In the genomic region with DNA sequence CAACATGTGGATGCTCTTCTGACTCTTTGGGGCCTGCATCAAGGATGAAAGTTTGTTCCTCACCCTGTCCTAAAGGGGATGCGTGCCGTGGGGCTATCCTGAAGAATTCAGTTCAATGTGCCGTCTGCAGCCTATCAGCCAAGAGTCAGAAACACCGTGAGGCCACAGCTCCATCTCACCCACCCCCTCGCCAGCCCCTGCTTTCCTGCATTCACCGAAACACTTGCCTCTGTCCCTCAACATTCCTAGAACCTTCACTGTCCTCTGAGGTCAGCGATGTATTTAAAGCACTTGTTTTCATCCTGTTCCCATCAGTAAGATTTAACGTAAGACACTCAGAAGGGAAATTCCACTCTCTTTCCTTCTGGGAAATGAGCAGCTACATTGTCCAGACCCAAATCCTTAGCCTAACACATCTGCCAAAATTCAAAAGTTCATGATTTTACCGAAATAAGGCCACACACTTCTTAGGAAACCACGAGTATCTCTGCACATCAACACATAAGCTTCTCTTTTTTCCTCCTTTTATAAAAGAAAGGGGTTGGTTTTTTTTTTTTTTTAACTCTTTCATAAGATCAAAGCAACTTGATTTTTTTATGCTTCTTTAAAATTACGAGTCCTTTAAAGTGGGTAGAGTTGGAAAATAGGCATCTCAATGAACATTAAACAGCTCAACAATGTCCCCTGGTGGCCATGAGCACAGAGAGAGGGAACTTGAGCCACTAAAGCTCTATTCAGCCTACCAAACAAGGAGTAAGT, we compare ENCODE assay signal across 7 cellular contexts.
DNase-seq lines count a peak whose midpoint lies in the region; ATAC-seq and TF ChIP-seq lines count a peak whose summit lies in the region.

No MANE protein-coding gene starts in this region.

- POLR2A ChIA-PET in RWPE1 (lab: Yijun Ruan, JAX; ENCODE audit: low non-redundant PET) = no interaction called here

- H3K9me3 ChIP-seq in gastroesophageal sphincter (no peaks in the 10 kb centered on the region), parathyroid adenoma (ENCODE audit: control insufficient read depth, low read length) (no peaks in the 10 kb centered on the region), tibial nerve (no peaks in the 10 kb centered on the region)

- H3K4me1 ChIP-seq in gastroesophageal sphincter (peaks cover 0 to 39% (median 16%) of the 10 kb centered on the region in 3 donors), parathyroid adenoma (no peaks in the 10 kb centered on the region), tibial nerve (peaks cover 0 to 44% (median 24%) of the 10 kb centered on the region in 4 donors)

- CTCF ChIA-PET in RWPE1 (lab: Yijun Ruan, JAX) = interaction anchor here (0.5 to 2.8 kb wide), 57 partner anchors 9 to 476 kb away, joined by 3 to 69 read pairs (median 4); a partner anchor contains a TSS

- ATAC-seq in gastroesophageal sphincter = peak; percentile 75

- H3K27ac ChIP-seq in RWPE1 (peak overlapping the region; percentile 7; the same call in 1 of the 2 replicates), gastroesophageal sphincter (peak overlapping the region; percentile 7 to 80 (median 78)), parathyroid adenoma (peak overlapping the region; percentile 77), tibial nerve (peak overlapping the region; percentile 24 to 76 (median 52))

- TF ChIP-seq CTCF in GM12801 (IDR thresholded peaks at IDR 0.05; ENCODE audit: extremely low read depth, insufficient read length) = peak; percentile 11
- TF ChIP-seq CTCF in RWPE1 (conservative IDR thresholded peaks at IDR 0.05; ENCODE audit: low read depth) = peak; percentile 100
- peak; percentile 87 to 98 (median 92) for TF ChIP-seq CTCF in gastroesophageal sphincter (IDR thresholded peaks at IDR 0.05)
- TF ChIP-seq CTCF in parathyroid adenoma (IDR thresholded peaks at IDR 0.05) = peak; percentile 77
- peak; percentile 72 to 92 (median 89) for TF ChIP-seq CTCF in tibial nerve (IDR thresholded peaks at IDR 0.05)

- peak; percentile 94 for DNase-seq in HS-27A (ENCODE audit: low read depth)
- DNase-seq in RWPE1 (ENCODE audit: low spot score) = peak; percentile 78
- peak; percentile 86 for DNase-seq in activated effector memory CD4-positive, alpha-beta T cell treated with anti-CD3 and anti-CD28 coated beads, Interleukin-2, amount 50 U/mL, for 16 hours
- DNase-seq in tibial nerve (ENCODE audit: low spot score in 2 of 2) = peak; percentile 54 to 87

- no peak for TF ChIP-seq POLR2A in gastroesophageal sphincter (IDR thresholded peaks at IDR 0.05)
- peak in 1 of 2 donors; percentile 6 for TF ChIP-seq POLR2A in tibial nerve (IDR thresholded peaks at IDR 0.05)

- no peak overlapping the region for H3K4me3 ChIP-seq in gastroesophageal sphincter
- H3K4me3 ChIP-seq in parathyroid adenoma (ENCODE audit: low read depth, low read length) = no peak overlapping the region
- H3K4me3 ChIP-seq in tibial nerve = no peak overlapping the region

- H3K9ac ChIP-seq in parathyroid adenoma = no peak overlapping the region

- H3K27me3 ChIP-seq in gastroesophageal sphincter (no peaks in the 10 kb centered on the region), parathyroid adenoma (ENCODE audit: control insufficient read depth, insufficient read depth, low read length) (no peaks in the 10 kb centered on the region), tibial nerve (no peaks in the 10 kb centered on the region)

- no peaks in the 10 kb centered on the region for H3K79me2 ChIP-seq in parathyroid adenoma

- H2AFZ ChIP-seq in parathyroid adenoma = no peak overlapping the region

- no peak overlapping the region for H3K4me2 ChIP-seq in parathyroid adenoma (ENCODE audit: low read length)

- no peaks in the 10 kb centered on the region for H3K36me3 ChIP-seq in gastroesophageal sphincter
- H3K36me3 ChIP-seq in parathyroid adenoma (ENCODE audit: control insufficient read depth, insufficient read depth, low read length) = no peaks in the 10 kb centered on the region
- no peaks in the 10 kb centered on the region for H3K36me3 ChIP-seq in tibial nerve

- 16 to 23% methylated on average over 11 of the region's 11 CpGs for WGBS in gastroesophageal sphincter (ENCODE audit: low coverage in 1 of 2), 2 donors
- 33 to 38% methylated on average over 11 of the region's 11 CpGs for WGBS in tibial nerve, 2 donors

- TF ChIP-seq EP300 in gastroesophageal sphincter (IDR thresholded peaks at IDR 0.05) (no peak), tibial nerve (IDR thresholded peaks at IDR 0.05) (peak; percentile 69 to 84)

Comparison
In these comparisons a context has a peak if more than half of its experiments do, and no peak if none do; other contexts are left out.
1. CTCF ChIP-seq: peak in every context shown above with its lines; median percentile 100 in RWPE1; 92 in gastroesophageal sphincter; 89 in tibial nerve; 77 in parathyroid adenoma; 11 in GM12801.
2. H3K27ac ChIP-seq: peak in every context shown above with its lines; median percentile 78 in gastroesophageal sphincter; 77 in parathyroid adenoma; 52 in tibial nerve; 7 in RWPE1.